In the genomic region with DNA sequence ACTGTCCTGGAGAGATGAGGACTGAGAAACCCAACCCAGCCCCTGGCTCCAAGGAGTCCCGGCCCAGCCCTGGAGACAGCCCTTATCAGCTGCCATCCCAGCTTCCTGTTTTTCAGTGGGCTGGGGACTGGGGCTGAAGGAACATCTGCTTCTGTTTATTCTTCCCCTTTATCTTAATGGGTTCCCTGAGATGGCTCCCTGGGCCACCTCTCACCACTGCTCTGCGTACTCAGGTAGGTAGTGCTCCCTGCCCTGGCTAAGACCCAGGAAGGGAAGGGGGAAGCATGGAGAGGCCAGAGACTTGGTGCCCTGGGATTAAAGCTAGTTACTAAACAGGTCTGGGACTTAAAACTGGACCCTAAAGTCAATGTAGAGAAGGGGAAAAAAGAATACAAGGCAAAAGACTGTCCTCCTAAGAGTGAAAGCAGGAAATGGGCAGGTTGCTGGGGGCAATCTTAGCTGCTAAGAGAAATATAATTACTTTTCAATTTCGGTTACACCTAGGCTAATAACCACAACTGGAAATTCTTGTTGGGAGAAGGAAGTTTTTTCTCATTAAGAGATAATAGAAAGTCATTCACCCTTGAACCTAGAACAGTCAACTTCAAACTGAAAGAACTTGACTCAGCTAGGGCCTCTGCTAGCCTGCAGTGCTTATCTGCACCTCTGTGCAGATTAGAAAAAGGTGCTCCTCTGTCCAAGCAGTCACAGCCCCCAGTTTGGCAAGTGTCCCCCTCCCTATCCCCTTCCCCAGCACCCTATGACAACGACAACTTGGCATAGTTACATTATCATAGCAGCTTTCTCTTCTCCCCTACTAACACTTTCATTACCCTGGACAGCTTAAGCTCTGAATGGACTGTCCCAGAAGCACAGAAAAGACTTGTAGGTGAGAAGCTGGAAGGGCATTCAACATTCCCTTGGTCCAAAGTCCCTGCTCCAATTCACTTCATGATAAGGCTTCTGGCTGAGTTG, we compare ENCODE assay signal across 1 cellular context.
TF ChIP-seq lines count a peak whose summit lies in the region.

No MANE protein-coding gene starts in this region.

TF ChIP-seq in K562, 482 proteins besides CTCF, POLR2A, EP300 and RAD21 (continued from another document and continues in another):
- TF ChIP-seq, protein P1, sequence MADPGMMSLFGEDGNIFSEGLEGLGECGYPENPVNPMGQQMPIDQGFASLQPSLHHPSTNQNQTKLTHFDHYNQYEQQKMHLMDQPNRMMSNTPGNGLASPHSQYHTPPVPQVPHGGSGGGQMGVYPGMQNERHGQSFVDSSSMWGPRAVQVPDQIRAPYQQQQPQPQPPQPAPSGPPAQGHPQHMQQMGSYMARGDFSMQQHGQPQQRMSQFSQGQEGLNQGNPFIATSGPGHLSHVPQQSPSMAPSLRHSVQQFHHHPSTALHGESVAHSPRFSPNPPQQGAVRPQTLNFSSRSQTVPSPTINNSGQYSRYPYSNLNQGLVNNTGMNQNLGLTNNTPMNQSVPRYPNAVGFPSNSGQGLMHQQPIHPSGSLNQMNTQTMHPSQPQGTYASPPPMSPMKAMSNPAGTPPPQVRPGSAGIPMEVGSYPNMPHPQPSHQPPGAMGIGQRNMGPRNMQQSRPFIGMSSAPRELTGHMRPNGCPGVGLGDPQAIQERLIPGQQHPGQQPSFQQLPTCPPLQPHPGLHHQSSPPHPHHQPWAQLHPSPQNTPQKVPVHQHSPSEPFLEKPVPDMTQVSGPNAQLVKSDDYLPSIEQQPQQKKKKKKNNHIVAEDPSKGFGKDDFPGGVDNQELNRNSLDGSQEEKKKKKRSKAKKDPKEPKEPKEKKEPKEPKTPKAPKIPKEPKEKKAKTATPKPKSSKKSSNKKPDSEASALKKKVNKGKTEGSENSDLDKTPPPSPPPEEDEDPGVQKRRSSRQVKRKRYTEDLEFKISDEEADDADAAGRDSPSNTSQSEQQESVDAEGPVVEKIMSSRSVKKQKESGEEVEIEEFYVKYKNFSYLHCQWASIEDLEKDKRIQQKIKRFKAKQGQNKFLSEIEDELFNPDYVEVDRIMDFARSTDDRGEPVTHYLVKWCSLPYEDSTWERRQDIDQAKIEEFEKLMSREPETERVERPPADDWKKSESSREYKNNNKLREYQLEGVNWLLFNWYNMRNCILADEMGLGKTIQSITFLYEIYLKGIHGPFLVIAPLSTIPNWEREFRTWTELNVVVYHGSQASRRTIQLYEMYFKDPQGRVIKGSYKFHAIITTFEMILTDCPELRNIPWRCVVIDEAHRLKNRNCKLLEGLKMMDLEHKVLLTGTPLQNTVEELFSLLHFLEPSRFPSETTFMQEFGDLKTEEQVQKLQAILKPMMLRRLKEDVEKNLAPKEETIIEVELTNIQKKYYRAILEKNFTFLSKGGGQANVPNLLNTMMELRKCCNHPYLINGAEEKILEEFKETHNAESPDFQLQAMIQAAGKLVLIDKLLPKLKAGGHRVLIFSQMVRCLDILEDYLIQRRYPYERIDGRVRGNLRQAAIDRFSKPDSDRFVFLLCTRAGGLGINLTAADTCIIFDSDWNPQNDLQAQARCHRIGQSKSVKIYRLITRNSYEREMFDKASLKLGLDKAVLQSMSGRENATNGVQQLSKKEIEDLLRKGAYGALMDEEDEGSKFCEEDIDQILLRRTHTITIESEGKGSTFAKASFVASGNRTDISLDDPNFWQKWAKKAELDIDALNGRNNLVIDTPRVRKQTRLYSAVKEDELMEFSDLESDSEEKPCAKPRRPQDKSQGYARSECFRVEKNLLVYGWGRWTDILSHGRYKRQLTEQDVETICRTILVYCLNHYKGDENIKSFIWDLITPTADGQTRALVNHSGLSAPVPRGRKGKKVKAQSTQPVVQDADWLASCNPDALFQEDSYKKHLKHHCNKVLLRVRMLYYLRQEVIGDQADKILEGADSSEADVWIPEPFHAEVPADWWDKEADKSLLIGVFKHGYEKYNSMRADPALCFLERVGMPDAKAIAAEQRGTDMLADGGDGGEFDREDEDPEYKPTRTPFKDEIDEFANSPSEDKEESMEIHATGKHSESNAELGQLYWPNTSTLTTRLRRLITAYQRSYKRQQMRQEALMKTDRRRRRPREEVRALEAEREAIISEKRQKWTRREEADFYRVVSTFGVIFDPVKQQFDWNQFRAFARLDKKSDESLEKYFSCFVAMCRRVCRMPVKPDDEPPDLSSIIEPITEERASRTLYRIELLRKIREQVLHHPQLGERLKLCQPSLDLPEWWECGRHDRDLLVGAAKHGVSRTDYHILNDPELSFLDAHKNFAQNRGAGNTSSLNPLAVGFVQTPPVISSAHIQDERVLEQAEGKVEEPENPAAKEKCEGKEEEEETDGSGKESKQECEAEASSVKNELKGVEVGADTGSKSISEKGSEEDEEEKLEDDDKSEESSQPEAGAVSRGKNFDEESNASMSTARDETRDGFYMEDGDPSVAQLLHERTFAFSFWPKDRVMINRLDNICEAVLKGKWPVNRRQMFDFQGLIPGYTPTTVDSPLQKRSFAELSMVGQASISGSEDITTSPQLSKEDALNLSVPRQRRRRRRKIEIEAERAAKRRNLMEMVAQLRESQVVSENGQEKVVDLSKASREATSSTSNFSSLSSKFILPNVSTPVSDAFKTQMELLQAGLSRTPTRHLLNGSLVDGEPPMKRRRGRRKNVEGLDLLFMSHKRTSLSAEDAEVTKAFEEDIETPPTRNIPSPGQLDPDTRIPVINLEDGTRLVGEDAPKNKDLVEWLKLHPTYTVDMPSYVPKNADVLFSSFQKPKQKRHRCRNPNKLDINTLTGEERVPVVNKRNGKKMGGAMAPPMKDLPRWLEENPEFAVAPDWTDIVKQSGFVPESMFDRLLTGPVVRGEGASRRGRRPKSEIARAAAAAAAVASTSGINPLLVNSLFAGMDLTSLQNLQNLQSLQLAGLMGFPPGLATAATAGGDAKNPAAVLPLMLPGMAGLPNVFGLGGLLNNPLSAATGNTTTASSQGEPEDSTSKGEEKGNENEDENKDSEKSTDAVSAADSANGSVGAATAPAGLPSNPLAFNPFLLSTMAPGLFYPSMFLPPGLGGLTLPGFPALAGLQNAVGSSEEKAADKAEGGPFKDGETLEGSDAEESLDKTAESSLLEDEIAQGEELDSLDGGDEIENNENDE (IDR thresholded peaks at IDR 0.05; ENCODE audit: low read depth, low read length), result peak; percentile 41
- TF ChIP-seq HMG20B (CRISPR knock-in tag; IDR thresholded peaks at IDR 0.05) (no peak), KDM1A (IDR thresholded peaks at IDR 0.05) (peak; percentile 43 to 60; a peak in 3 of 4 replicates), TRIM24 (IDR thresholded peaks at IDR 0.05) (peak; percentile 81 to 90), CBFA2T3 (IDR thresholded peaks at IDR 0.05) (peak; percentile 96), KDM4B (IDR thresholded peaks at IDR 0.05; ENCODE audit: borderline replicate concordance in 2 of 2, low read depth in 1 of 2) (no peak), YY1 (IDR thresholded peaks at IDR 0.05; ENCODE audit: borderline replicate concordance in 1 of 3, control insufficient read depth in 1 of 3, extremely low read depth in 1 of 3, insufficient read depth in 3 of 3, insufficient read length in 1 of 3, insufficient replicate concordance in 2 of 3, low read depth in 1 of 3, low read length in 2 of 3) (peak; percentile 27 to 79 (median 50)), SMARCA4 (IDR thresholded peaks at IDR 0.05) (peak; percentile 96), XRCC5 (IDR thresholded peaks at IDR 0.05; ENCODE audit: low read depth, low read length) (peak; percentile 70), ARID1B (IDR thresholded peaks at IDR 0.05) (peak; percentile 97), CC2D1A (IDR thresholded peaks at IDR 0.05) (peak; percentile 55; the same call in 1 of the 2 replicates), ETS2 (tag; IDR thresholded peaks at IDR 0.05; ENCODE audit: borderline replicate concordance, poor library complexity, severe bottlenecking) (no peak), FOXA1 (IDR thresholded peaks at IDR 0.05; ENCODE audit: borderline replicate concordance) (no peak), SRSF7 (optimal IDR thresholded peaks at IDR 0.05; ENCODE audit: low read depth, low read length) (no peak), EGR1 (conservative IDR thresholded peaks at IDR 0.05) (peak; percentile 37), ETV1 (tag; conservative IDR thresholded peaks at IDR 0.05; ENCODE audit: low read depth) (peak; percentile 98), ZNF717 (CRISPR knock-in tag; IDR thresholded peaks at IDR 0.05) (no peak), NR2C1 (IDR thresholded peaks at IDR 0.05) (peak; percentile 58), NR2C1 (tag; IDR thresholded peaks at IDR 0.05) (no peak; the same call in none of the 2 replicates), MXI1 (IDR thresholded peaks at IDR 0.05; ENCODE audit: low read depth, low read length) (no peak), TAF7 (tag; IDR thresholded peaks at IDR 0.05) (0 out of 2 replicates have a peak, but pooled peaks have one; percentile 7), SMAD4 (CRISPR knock-in tag; conservative IDR thresholded peaks at IDR 0.05) (peak; percentile 96), CBFA2T2 (conservative IDR thresholded peaks at IDR 0.05) (peak; percentile 92), MIER1 (IDR thresholded peaks at IDR 0.05; ENCODE audit: low read depth) (peak; percentile 43; the same call in 1 of the 2 replicates), RB1 (IDR thresholded peaks at IDR 0.05; ENCODE audit: low read depth) (peak; percentile 48; the same call in 1 of the 2 replicates), NFRKB (IDR thresholded peaks at IDR 0.05; ENCODE audit: low read depth) (peak; percentile 77), BHLHE40 (IDR thresholded peaks at IDR 0.05; ENCODE audit: low read length) (peak; percentile 54; the same call in 1 of the 2 replicates), CREB5 (CRISPR knock-in tag; IDR thresholded peaks at IDR 0.05) (no peak), TSHZ1 (CRISPR knock-in tag; IDR thresholded peaks at IDR 0.05) (no peak), TFAP4 (CRISPR knock-in tag; IDR thresholded peaks at IDR 0.05; ENCODE audit: borderline replicate concordance) (peak; percentile 94)
- TF ChIP-seq, protein P2, sequence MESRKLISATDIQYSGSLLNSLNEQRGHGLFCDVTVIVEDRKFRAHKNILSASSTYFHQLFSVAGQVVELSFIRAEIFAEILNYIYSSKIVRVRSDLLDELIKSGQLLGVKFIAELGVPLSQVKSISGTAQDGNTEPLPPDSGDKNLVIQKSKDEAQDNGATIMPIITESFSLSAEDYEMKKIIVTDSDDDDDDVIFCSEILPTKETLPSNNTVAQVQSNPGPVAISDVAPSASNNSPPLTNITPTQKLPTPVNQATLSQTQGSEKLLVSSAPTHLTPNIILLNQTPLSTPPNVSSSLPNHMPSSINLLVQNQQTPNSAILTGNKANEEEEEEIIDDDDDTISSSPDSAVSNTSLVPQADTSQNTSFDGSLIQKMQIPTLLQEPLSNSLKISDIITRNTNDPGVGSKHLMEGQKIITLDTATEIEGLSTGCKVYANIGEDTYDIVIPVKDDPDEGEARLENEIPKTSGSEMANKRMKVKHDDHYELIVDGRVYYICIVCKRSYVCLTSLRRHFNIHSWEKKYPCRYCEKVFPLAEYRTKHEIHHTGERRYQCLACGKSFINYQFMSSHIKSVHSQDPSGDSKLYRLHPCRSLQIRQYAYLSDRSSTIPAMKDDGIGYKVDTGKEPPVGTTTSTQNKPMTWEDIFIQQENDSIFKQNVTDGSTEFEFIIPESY (CRISPR knock-in tag; IDR thresholded peaks at IDR 0.05), result peak; percentile 74; the same call in 1 of the 2 replicates
- TF ChIP-seq, protein P3, sequence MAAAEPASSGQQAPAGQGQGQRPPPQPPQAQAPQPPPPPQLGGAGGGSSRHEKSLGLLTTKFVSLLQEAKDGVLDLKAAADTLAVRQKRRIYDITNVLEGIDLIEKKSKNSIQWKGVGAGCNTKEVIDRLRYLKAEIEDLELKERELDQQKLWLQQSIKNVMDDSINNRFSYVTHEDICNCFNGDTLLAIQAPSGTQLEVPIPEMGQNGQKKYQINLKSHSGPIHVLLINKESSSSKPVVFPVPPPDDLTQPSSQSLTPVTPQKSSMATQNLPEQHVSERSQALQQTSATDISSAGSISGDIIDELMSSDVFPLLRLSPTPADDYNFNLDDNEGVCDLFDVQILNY (CRISPR knock-in tag; IDR thresholded peaks at IDR 0.05), result no peak; the same call in 1 of the 2 replicates
